ENCODE assay signal across 22 cellular contexts in the genomic region with DNA sequence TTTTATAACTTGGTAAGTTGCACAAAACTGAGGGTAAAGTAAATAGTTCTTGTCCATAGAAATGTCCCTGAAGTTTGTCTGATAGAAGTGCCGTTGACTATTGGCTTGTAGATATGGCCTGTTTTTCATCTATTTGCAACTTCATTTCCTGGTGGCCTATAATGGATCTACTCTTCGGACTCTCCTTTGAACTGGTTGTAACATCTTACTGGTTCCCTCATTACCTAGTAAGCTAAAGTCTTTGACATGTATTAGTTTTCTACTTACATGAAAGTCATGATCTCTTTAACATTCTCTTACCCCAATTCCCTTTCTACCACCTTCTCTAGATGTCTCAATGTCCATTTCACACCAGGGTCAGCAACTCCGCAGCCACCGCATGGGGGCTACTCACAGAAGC.
DNase-seq lines count a peak whose midpoint lies in the region; FAIRE-seq and TF ChIP-seq lines count a peak whose summit lies in the region.
"Had no signal": no experiment of that assay in that cellular context is flagged by ENCODE, and none has a peak within 500 bp of the region (broad histone marks: within the 10 kb centered on the region; RNA-seq: fewer than 3 reads in every experiment).

No MANE protein-coding gene starts in this region.

- no peak overlapping the region for H2BK12ac ChIP-seq in neuronal stem cell (ENCODE audit: low read length)

- CTCF ChIA-PET in HEK293 (lab: Yijun Ruan, JAX): interaction anchor here (1.7 kb wide), 1 partner anchor 155 kb away, joined by 5 read pairs; no protein-coding TSS in a partner anchor
- CTCF ChIA-PET in mammary epithelial cell (lab: Charles Lee; ENCODE audit: low non-redundant PET): interaction anchor here (0.7 kb wide), 1 partner anchor 37 kb away, joined by 3 read pairs; no protein-coding TSS in a partner anchor

- H4K8ac ChIP-seq in neuronal stem cell (ENCODE audit: low read depth, low read length): no peak overlapping the region

- in situ Hi-C loops in mammary epithelial cell (cut with MboI; ENCODE audit: low sequenced_read_pairs in 2 of 2): no loop called here

- H3K36me3 Mint-ChIP-seq in progenitor cell of endocrine pancreas (ENCODE audit: insufficient read depth): no peaks in the 10 kb centered on the region
- H3K36me3 Mint-ChIP-seq: CD8-positive, alpha-beta T cell had no signal

- intact Hi-C loops in kidney (cut with DNase I): no loop called here
- intact Hi-C loops in mammary epithelial cell (cut with micrococcal nuclease): no loop called here

- H4K20me1 ChIP-seq in mammary epithelial cell (ENCODE audit: insufficient read depth, low read length): no peaks in the 10 kb centered on the region
- H4K20me1 ChIP-seq: BLaER1 treated with 17β-estradiol and CSF1 and Interleukin-3, amounts not matched to agents 10 nM and 100 nM had no signal

- no peaks in the 10 kb centered on the region for H3K79me1 ChIP-seq in neuronal stem cell (ENCODE audit: low read depth, low read length)

- dilution Hi-C loops in mammary epithelial cell (cut with HindIII; ENCODE audit: low sequenced_read_pairs): no loop called here

- no peak overlapping the region for H3K9ac ChIP-seq in kidney (ENCODE audit: low read length in 2 of 2)
- no peak overlapping the region for H3K9ac ChIP-seq in neuronal stem cell (ENCODE audit: low read depth, low read length, poor library complexity)
- no peak overlapping the region for H3K9ac ChIP-seq in mammary epithelial cell (ENCODE audit: insufficient read depth, low read length)
- H3K9ac ChIP-seq: BLaER1 treated with 17β-estradiol and CSF1 and Interleukin-3, amounts not matched to agents 10 nM and 100 nM had no signal

- no peak overlapping the region for H2AFZ ChIP-seq in neuronal stem cell (ENCODE audit: low read length)
- no peak overlapping the region for H2AFZ ChIP-seq in mammary epithelial cell (ENCODE audit: low read depth, low read length)

- no peak for FAIRE-seq in kidney (lab: Jason Lieb, UNC)
- FAIRE-seq: A549, D721Med, G401.6, GM12891, GM19239 had no signal

- no peak overlapping the region for H2BK5ac ChIP-seq in neuronal stem cell (ENCODE audit: low read length)

- H3K18ac ChIP-seq in neuronal stem cell (ENCODE audit: low read length): no peak overlapping the region

- H3K4me1 ChIP-seq in HEK293 (ENCODE audit: control insufficient read depth, insufficient read depth, low read length) (peaks cover 4% of the 10 kb centered on the region; the same call in 1 of the 2 replicates), kidney (ENCODE audit: control insufficient read depth in 1 of 2, insufficient read depth in 1 of 2, low read depth in 1 of 2, low read length in 2 of 2) (no peaks in the 10 kb centered on the region), neuronal stem cell (ENCODE audit: control insufficient read depth in 2 of 2, insufficient read depth in 1 of 2, low read depth in 1 of 2, low read length in 2 of 2) (peaks cover 0 to 4% of the 10 kb centered on the region in 2 donors), mammary epithelial cell (ENCODE audit: insufficient read depth, low read length) (no peaks in the 10 kb centered on the region)
- H3K4me1 ChIP-seq: A549, Caco-2 had no signal

- BruUV-seq in mammary epithelial cell (replicated peaks; lab: Mats Ljungman, UMichigan): no TSS peak

- H3K4me1 Mint-ChIP-seq in progenitor cell of endocrine pancreas (ENCODE audit: low read depth): peaks cover 6% of the 10 kb centered on the region
- H3K4me1 Mint-ChIP-seq: B cell had no signal

- POLR2A ChIA-PET in HEK293 (lab: Yijun Ruan, JAX): interaction anchor here (0.5 kb wide), 1 partner anchor 190 kb away, joined by 3 read pairs; no protein-coding TSS in a partner anchor

- no peak overlapping the region for H3K4me2 ChIP-seq in neuronal stem cell (ENCODE audit: insufficient read depth, low read length, poor library complexity, severe bottlenecking)
- no peak overlapping the region for H3K4me2 ChIP-seq in mammary epithelial cell (ENCODE audit: insufficient read depth, low read depth, low read length)
- H3K4me2 ChIP-seq: A549; BLaER1 treated with 17β-estradiol and CSF1 and Interleukin-3, amounts not matched to agents 10 nM and 100 nM had no signal

- H2AK5ac ChIP-seq in neuronal stem cell (ENCODE audit: low read depth, low read length): no peak overlapping the region

- peak; percentile 19 for DNase-seq in kidney
- no peak for DNase-seq in neuronal stem cell (ENCODE audit: low spot score)
- no peak for DNase-seq in islet precursor cell
- no peak for DNase-seq in progenitor cell of endocrine pancreas (ENCODE audit: low spot score, unreplicated experiment)
- DNase-seq in mammary epithelial cell: no peak
- DNase-seq: AML-193; Caco-2; Calu3; CD4-positive, alpha-beta T cell; CD8-positive, alpha-beta T cell; DMS79 treated with DMSO at 0.1 percent for 48 hours; GF-D8 had no signal

- H3K14ac ChIP-seq in neuronal stem cell (ENCODE audit: low read length): no peak overlapping the region

- no peak overlapping the region for H4K91ac ChIP-seq in neuronal stem cell (ENCODE audit: low read depth, low read length, poor library complexity)

- H3K27me3 ChIP-seq in neuronal stem cell (ENCODE audit: control insufficient read depth in 3 of 3, insufficient read depth in 3 of 3, low read depth in 1 of 3, low read length in 3 of 3): no peaks in the 10 kb centered on the region
- H3K27me3 ChIP-seq in mammary epithelial cell (ENCODE audit: insufficient read depth, low read length): no peaks in the 10 kb centered on the region
- H3K27me3 ChIP-seq: BLaER1 treated with 17β-estradiol and CSF1 and Interleukin-3, amounts not matched to agents 10 nM and 100 nM had no signal

- no peak overlapping the region for H2BK120ac ChIP-seq in neuronal stem cell (ENCODE audit: low read depth, low read length)

- H3K79me2 ChIP-seq in mammary epithelial cell (ENCODE audit: insufficient read depth, low read length): no peaks in the 10 kb centered on the region

- no peaks in the 10 kb centered on the region; the same call in 1 of the 2 replicates for H3K9me3 ChIP-seq in HEK293 (ENCODE audit: control insufficient read depth, insufficient read depth, low read depth, low read length)
- H3K9me3 ChIP-seq in kidney (ENCODE audit: control insufficient read depth in 1 of 2, low read length in 2 of 2): peaks cover 0 to 4% of the 10 kb centered on the region in 2 donors
- H3K9me3 ChIP-seq in neuronal stem cell (replicated peaks in 1 of 2; ENCODE audit: control insufficient read depth in 2 of 2, insufficient read depth in 1 of 2, low read depth in 1 of 2, low read length in 2 of 2): no peaks in the 10 kb centered on the region
- H3K9me3 ChIP-seq in mammary epithelial cell (replicated peaks; ENCODE audit: insufficient read depth, low read length): no peaks in the 10 kb centered on the region
- H3K9me3 ChIP-seq: A549 had no signal

- H3K4me3 ChIP-seq in HEK293 (ENCODE audit: low read depth, low read length) (no peak overlapping the region), kidney (ENCODE audit: low read length in 2 of 2) (no peak overlapping the region), neuronal stem cell (ENCODE audit: low read length in 2 of 2) (no peak overlapping the region), mammary epithelial cell (replicated peaks in 1 of 3; ENCODE audit: insufficient read depth in 1 of 3, low read depth in 2 of 3, low read length in 3 of 3) (no peak overlapping the region)
- H3K4me3 ChIP-seq: A549; BLaER1 treated with 17β-estradiol and CSF1 and Interleukin-3, amounts not matched to agents 10 nM and 100 nM had no signal

- TF ChIP-seq CTCF in HEK293 (tag by site-specific recombination; IDR thresholded peaks at IDR 0.05): no peak
- no peak for TF ChIP-seq CTCF in kidney (IDR thresholded peaks at IDR 0.05; ENCODE audit: borderline replicate concordance, extremely low read depth, insufficient read depth)
- TF ChIP-seq CTCF in progenitor cell of endocrine pancreas (IDR thresholded peaks at IDR 0.05; ENCODE audit: unreplicated experiment): no peak
- no peak for TF ChIP-seq CTCF in mammary epithelial cell (conservative IDR thresholded peaks at IDR 0.05 in 1 of 2, IDR thresholded peaks at IDR 0.05 in 1 of 2; ENCODE audit: extremely low read depth in 1 of 2, insufficient read depth in 1 of 2, low read depth in 1 of 2, low read length in 2 of 2)

- H3K27ac Mint-ChIP-seq in progenitor cell of endocrine pancreas: no peak overlapping the region
- H3K27ac Mint-ChIP-seq: B cell; CD4-positive, alpha-beta T cell; CD8-positive, alpha-beta T cell had no signal

- WGBS in neuronal stem cell (ENCODE audit: extremely low coverage in 2 of 2, insufficient read length in 2 of 2, insufficient replicate concordance in 1 of 2), 2 donors: no CpG with 5 or more reads among the region's 4 CpGs
- 75% methylated on average over 4 of the region's 4 CpGs for WGBS in mammary epithelial cell (ENCODE audit: low coverage, missing lambda C conversion rate)

- H3K27ac ChIP-seq in HEK293 (ENCODE audit: extremely low read depth, low read depth, low read length): no peak overlapping the region
- no peak overlapping the region for H3K27ac ChIP-seq in kidney (ENCODE audit: low read depth in 2 of 2, low read length in 2 of 2)
- H3K27ac ChIP-seq in neuronal stem cell (replicated peaks; ENCODE audit: low read length): no peak overlapping the region
- no peak overlapping the region for H3K27ac ChIP-seq in mammary epithelial cell (ENCODE audit: insufficient read depth, low read depth, low read length)
- H3K27ac ChIP-seq: 22Rv1; A549; BLaER1 treated with 17β-estradiol and CSF1 and Interleukin-3, amounts not matched to agents 10 nM and 100 nM; C4-2B had no signal

- H3K4me3 Mint-ChIP-seq in progenitor cell of endocrine pancreas (ENCODE audit: low read depth): no peak overlapping the region
- H3K4me3 Mint-ChIP-seq: B cell; CD4-positive, alpha-beta T cell; CD8-positive, alpha-beta T cell had no signal

- peaks cover 13% of the 10 kb centered on the region for H3K9me3 Mint-ChIP-seq in progenitor cell of endocrine pancreas (ENCODE audit: low read depth)
- H3K9me3 Mint-ChIP-seq: CD4-positive, alpha-beta T cell had no signal

- no peaks in the 10 kb centered on the region for H3K36me3 ChIP-seq in HEK293 (ENCODE audit: control insufficient read depth in 2 of 2, insufficient read depth in 1 of 2, low read length in 2 of 2)
- no peaks in the 10 kb centered on the region for H3K36me3 ChIP-seq in kidney (ENCODE audit: control insufficient read depth in 1 of 2, insufficient read depth in 2 of 2, low read length in 2 of 2)
- no peaks in the 10 kb centered on the region for H3K36me3 ChIP-seq in neuronal stem cell (replicated peaks in 1 of 2; ENCODE audit: control insufficient read depth in 2 of 2, insufficient read depth in 2 of 2, low read length in 2 of 2)
- no peaks in the 10 kb centered on the region for H3K36me3 ChIP-seq in mammary epithelial cell (ENCODE audit: insufficient read depth, low read length)
- H3K36me3 ChIP-seq: BLaER1 treated with 17β-estradiol and CSF1 and Interleukin-3, amounts not matched to agents 10 nM and 100 nM had no signal

- H3K23ac ChIP-seq in neuronal stem cell (ENCODE audit: low read depth, low read length, poor library complexity): no peak overlapping the region

- H2BK15ac ChIP-seq in neuronal stem cell (ENCODE audit: low read length): peak overlapping the region; percentile 71

- H3K27me3 Mint-ChIP-seq in progenitor cell of endocrine pancreas: peaks cover 43% of the 10 kb centered on the region

- H3K4ac ChIP-seq in neuronal stem cell (ENCODE audit: low read length): no peak overlapping the region
